Comparison of ENCODE assay signal across 8 cellular contexts in the genomic region with DNA sequence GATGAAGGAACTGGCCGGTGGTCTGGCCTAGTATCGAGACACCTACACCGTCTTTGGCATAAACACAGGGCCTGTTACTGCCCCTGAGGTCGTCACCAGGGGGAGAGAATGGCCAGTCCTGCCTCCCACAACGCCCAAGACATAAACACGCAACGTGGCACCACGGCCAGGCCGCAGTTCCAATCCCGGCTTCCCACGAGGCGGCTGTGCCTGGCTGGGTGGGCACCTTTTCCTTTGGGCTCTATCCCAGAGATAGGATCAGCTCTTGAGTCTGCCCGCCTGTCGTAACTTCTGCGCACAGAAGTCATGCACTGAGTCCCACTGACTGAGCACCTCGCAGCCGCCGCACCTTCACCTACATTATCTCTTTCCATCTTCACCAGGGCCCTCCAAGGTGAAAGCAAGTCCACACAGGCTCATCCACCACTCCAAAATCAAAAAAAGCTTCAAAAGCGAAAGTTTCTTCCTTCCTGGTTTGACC. TPM values are rescaled to one million over a fixed set of nuclear protein-coding genes. Genes with fewer than 3 reads are reported as not detected.
DNase-seq lines count a peak whose midpoint lies in the region; ATAC-seq and TF ChIP-seq lines count a peak whose summit lies in the region.

No MANE protein-coding gene starts in this region.

- 57 to 72% methylated on average over 19 of the region's 19 CpGs for WGBS in lung, 2 donors

- H3K4me1 Mint-ChIP-seq in activated naive CD4-positive, alpha-beta T cell treated with anti-CD3 and anti-CD28 coated beads, Interleukin-2, amount 50 U/mL, for 24 hours, result peaks cover 63% of the 10 kb centered on the region
- peaks cover 61% of the 10 kb centered on the region for H3K4me1 Mint-ChIP-seq in brain

- peak overlapping the region; percentile 97 for H3K27ac Mint-ChIP-seq in activated naive CD4-positive, alpha-beta T cell treated with anti-CD3 and anti-CD28 coated beads, Interleukin-2, amount 50 U/mL, for 24 hours
- H3K27ac Mint-ChIP-seq in brain, result peak overlapping the region; percentile 53 to 92 (median 75)

- H3K36me3 ChIP-seq in lung (ENCODE audit: control insufficient read depth in 2 of 2, insufficient read depth in 2 of 2, low read length in 2 of 2), result no peaks in the 10 kb centered on the region
- no peaks in the 10 kb centered on the region for H3K36me3 ChIP-seq in upper lobe of right lung

- H3K4me1 ChIP-seq in lung (ENCODE audit: control insufficient read depth in 2 of 2, insufficient read depth in 2 of 2, low read length in 2 of 2) (peaks cover 6 to 30% of the 10 kb centered on the region in 2 donors), upper lobe of right lung (peaks cover 33% of the 10 kb centered on the region)

- peaks cover 11% of the 10 kb centered on the region for H3K36me3 Mint-ChIP-seq in activated naive CD4-positive, alpha-beta T cell treated with anti-CD3 and anti-CD28 coated beads, Interleukin-2, amount 50 U/mL, for 24 hours
- peaks cover 48% of the 10 kb centered on the region for H3K36me3 Mint-ChIP-seq in brain

- H3K27me3 ChIP-seq in lung (ENCODE audit: control insufficient read depth, insufficient read depth), result no peaks in the 10 kb centered on the region
- no peaks in the 10 kb centered on the region for H3K27me3 ChIP-seq in upper lobe of right lung

- H3K4me3 Mint-ChIP-seq in activated naive CD4-positive, alpha-beta T cell treated with anti-CD3 and anti-CD28 coated beads, Interleukin-2, amount 50 U/mL, for 24 hours, result peak overlapping the region; percentile 93
- H3K4me3 Mint-ChIP-seq in brain, result peak overlapping the region; percentile 85 to 94 (median 91)

- no peaks in the 10 kb centered on the region for H3K9me3 Mint-ChIP-seq in activated naive CD4-positive, alpha-beta T cell treated with anti-CD3 and anti-CD28 coated beads, Interleukin-2, amount 50 U/mL, for 24 hours
- H3K9me3 Mint-ChIP-seq in brain, result peaks cover 3 to 21% (median 15%) of the 10 kb centered on the region in 5 experiments

- TF ChIP-seq CTCF in brain (conservative IDR thresholded peaks at IDR 0.05), result no peak
- no peak for TF ChIP-seq CTCF in lung (IDR thresholded peaks at IDR 0.05; ENCODE audit: control extremely low read depth, extremely low read depth)
- no peak for TF ChIP-seq CTCF in upper lobe of right lung (IDR thresholded peaks at IDR 0.05)

- H3K4me3 ChIP-seq in lung (peak overlapping the region; percentile 63), upper lobe of right lung (peak overlapping the region; percentile 79)

- intact Hi-C loops in upper lobe of right lung (cut with DNase I), result no loop called here

- H3K9me3 ChIP-seq in lung (ENCODE audit: control insufficient read depth in 2 of 2, insufficient read depth in 1 of 2, low read length in 1 of 2), result no peaks in the 10 kb centered on the region
- no peaks in the 10 kb centered on the region for H3K9me3 ChIP-seq in upper lobe of right lung

- H3K27ac ChIP-seq in lung (ENCODE audit: low read depth in 1 of 2, low read length in 1 of 2) (peak overlapping the region; percentile 68 to 73), upper lobe of right lung (peak overlapping the region; percentile 80)

- ATAC-seq in lung (ENCODE audit: insufficient read depth, low FRiP score), result no peak
- no peak for ATAC-seq in upper lobe of right lung

- no peak for DNase-seq in activated naive CD4-positive, alpha-beta T cell (lab: John Stamatoyannopoulos, UW)
- DNase-seq in lung (ENCODE audit: low spot score) (no peak), upper lobe of right lung (no peak), DMS153 (lab: John Stamatoyannopoulos, UW) (no peak)
- no peak for DNase-seq in activated effector memory CD4-positive, alpha-beta T cell treated with Interleukin-2 at 50 U/mL for 16 hours
- DNase-seq in stimulated activated CD4-positive, alpha-beta T cell treated with anti-CD3 and anti-CD28 coated beads, Interleukin-4, amount 100 ng/mL, for 24 hours, result no peak

- no peaks in the 10 kb centered on the region for H3K27me3 Mint-ChIP-seq in activated naive CD4-positive, alpha-beta T cell treated with anti-CD3 and anti-CD28 coated beads, Interleukin-2, amount 50 U/mL, for 24 hours
- H3K27me3 Mint-ChIP-seq in brain, result peaks cover 8% of the 10 kb centered on the region

RNA-seq across cellular contexts. Expression of a gene that starts 1.1 kb away (rescaled TPM):
- 35.0 TPM for polyA plus RNA-seq in brain (ENCODE audit: insufficient read depth, low read depth, low replicate concordance)
- 10 to 100 TPM; 19.4 to 34.0 TPM for total RNA-seq in lung
- 10 to 100 TPM; 22.5 to 34.9 TPM for polyA plus RNA-seq in lung
- total RNA-seq in upper lobe of right lung, result 43.1 TPM

RNA-seq across cellular contexts. Expression of a gene that starts 52.3 kb away (rescaled TPM):
- polyA plus RNA-seq in brain (ENCODE audit: insufficient read depth, low read depth, low replicate concordance), result 90.8 TPM
- 10 to 100 TPM; 14.1 to 41.3 TPM for total RNA-seq in lung
- 10 to 100 TPM; 34.5 to 35.6 TPM for polyA plus RNA-seq in lung
- 5.7 TPM for total RNA-seq in upper lobe of right lung
